Comparison of ENCODE assay signal across 18 cellular contexts in the genomic region with DNA sequence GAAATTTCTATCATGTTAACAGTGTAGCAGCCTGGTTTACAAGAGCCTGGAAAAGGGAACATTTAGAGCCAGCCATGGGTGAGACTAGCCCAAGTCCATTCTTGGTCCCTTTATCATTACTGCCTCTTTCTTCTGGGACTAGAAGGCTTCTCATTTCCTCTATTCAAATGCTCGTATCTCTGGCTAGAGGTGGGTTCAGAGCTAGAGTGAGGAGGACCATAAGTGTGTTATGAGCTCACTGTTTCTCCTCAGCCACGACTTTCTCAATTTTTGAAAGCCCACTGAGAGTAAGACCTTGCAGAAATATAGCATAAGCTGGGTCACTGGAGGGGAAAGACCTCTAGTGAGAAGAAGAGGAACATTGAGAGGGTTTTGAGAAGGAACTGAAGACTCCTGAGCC.
DNase-seq lines count a peak whose midpoint lies in the region; ATAC-seq and TF ChIP-seq lines count a peak whose summit lies in the region.
"Had no signal": no experiment of that assay in that cellular context is flagged by ENCODE, and none has a peak within 500 bp of the region (broad histone marks: within the 10 kb centered on the region; RNA-seq: fewer than 3 reads in every experiment).

No MANE protein-coding gene starts in this region.

- no peak overlapping the region for H3K4me3 Mint-ChIP-seq in endodermal cell
- H3K4me3 Mint-ChIP-seq in neural crest cell: peak overlapping the region; percentile 9
- no peak overlapping the region for H3K4me3 Mint-ChIP-seq in activated CD4-positive, alpha-beta T cell treated with anti-CD3 and anti-CD28 coated beads, Interleukin-2, amount 10 ng/mL, durations not matched to agents 24 days and 14 days
- H3K4me3 Mint-ChIP-seq: B cell; CD4-positive, CD25-positive, alpha-beta regulatory T cell; CD8-positive, alpha-beta memory T cell had no signal

- H3K36me3 ChIP-seq in HUES64 (ENCODE audit: insufficient read depth, low read length): no peaks in the 10 kb centered on the region
- no peaks in the 10 kb centered on the region for H3K36me3 ChIP-seq in endodermal cell (ENCODE audit: control insufficient read depth, insufficient read depth, low read length)
- H3K36me3 ChIP-seq: BLaER1 treated with 17β-estradiol and CSF1 and Interleukin-3, amounts not matched to agents 10 nM and 100 nM; HAP-1 had no signal

- no peak overlapping the region for H3K9ac ChIP-seq in HUES64 (ENCODE audit: low read depth, low read length)
- no peak overlapping the region for H3K9ac ChIP-seq in endodermal cell (ENCODE audit: extremely low read depth, low read length, poor library complexity, severe bottlenecking)
- H3K9ac ChIP-seq: BLaER1 treated with 17β-estradiol and CSF1 and Interleukin-3, amounts not matched to agents 10 nM and 100 nM; GM23248 had no signal

- H3K9me3 Mint-ChIP-seq in endodermal cell: no peaks in the 10 kb centered on the region
- no peaks in the 10 kb centered on the region for H3K9me3 Mint-ChIP-seq in neural crest cell
- no peaks in the 10 kb centered on the region for H3K9me3 Mint-ChIP-seq in activated CD4-positive, alpha-beta T cell treated with anti-CD3 and anti-CD28 coated beads, Interleukin-2, amount 10 ng/mL, durations not matched to agents 24 days and 14 days
- H3K9me3 Mint-ChIP-seq: CD4-positive, CD25-positive, alpha-beta regulatory T cell; CD8-positive, alpha-beta memory T cell had no signal

- no peak for ATAC-seq in sciatic nerve
- ATAC-seq: GM12878 had no signal

- WGBS in HUES64: 88% methylated on average over 2 of the region's 2 CpGs
- WGBS in endodermal cell (ENCODE audit: insufficient coverage in 1 of 2, insufficient read length in 1 of 2), 2 experiments: 88 to 91% methylated on average over 1 to 2 of the region's 2 CpGs

- H3K27ac Mint-ChIP-seq in endodermal cell (no peak overlapping the region), neural crest cell (ENCODE audit: unreplicated experiment) (peak overlapping the region; percentile 86)
- H3K27ac Mint-ChIP-seq in activated CD4-positive, alpha-beta T cell treated with anti-CD3 and anti-CD28 coated beads, Interleukin-2, amount 10 ng/mL, durations not matched to agents 24 days and 14 days: no peak overlapping the region
- H3K27ac Mint-ChIP-seq: B cell; CD4-positive, CD25-positive, alpha-beta regulatory T cell; CD8-positive, alpha-beta memory T cell had no signal

- H3K4me1 ChIP-seq in HUES64 (ENCODE audit: insufficient read depth, low read length): peaks cover 19% of the 10 kb centered on the region
- H3K4me1 ChIP-seq in endodermal cell (ENCODE audit: control insufficient read depth, insufficient read depth, low read length): no peaks in the 10 kb centered on the region

- H3K36me3 Mint-ChIP-seq in endodermal cell (ENCODE audit: low read depth): no peaks in the 10 kb centered on the region
- peaks cover 10% of the 10 kb centered on the region for H3K36me3 Mint-ChIP-seq in neural crest cell (ENCODE audit: low read depth)
- no peaks in the 10 kb centered on the region for H3K36me3 Mint-ChIP-seq in activated CD4-positive, alpha-beta T cell treated with anti-CD3 and anti-CD28 coated beads, Interleukin-2, amount 10 ng/mL, durations not matched to agents 24 days and 14 days (ENCODE audit: low read depth)
- H3K36me3 Mint-ChIP-seq: CD4-positive, CD25-positive, alpha-beta regulatory T cell; CD8-positive, alpha-beta memory T cell had no signal

- DNase-seq in endodermal cell: no peak
- no peak for DNase-seq in neural crest cell (ENCODE audit: low read depth, low spot score)
- DNase-seq in sciatic nerve (ENCODE audit: low spot score): no peak
- DNase-seq in activated CD4-positive, alpha-beta T cell treated with anti-CD3 and anti-CD28 coated beads, Interleukin-2, amount 10 ng/mL, durations not matched to agents 24 days and 14 days: no peak
- DNase-seq in inferior parietal cortex (ENCODE audit: extremely low spot score): no peak
- DNase-seq: CD4-positive, CD25-positive, alpha-beta regulatory T cell; CD8-positive, alpha-beta memory T cell; COR-L47; DMS 273 treated with DMSO at 0.1 percent for 48 hours; DMS53; DND-41; EL; GM23248 had no signal

- TF ChIP-seq CTCF in endodermal cell (conservative IDR thresholded peaks at IDR 0.05) (no peak), neural crest cell (conservative IDR thresholded peaks at IDR 0.05) (no peak)

- peaks cover 14% of the 10 kb centered on the region for H3K4me1 Mint-ChIP-seq in endodermal cell
- peaks cover 67% of the 10 kb centered on the region for H3K4me1 Mint-ChIP-seq in neural crest cell
- H3K4me1 Mint-ChIP-seq in activated CD4-positive, alpha-beta T cell treated with anti-CD3 and anti-CD28 coated beads, Interleukin-2, amount 10 ng/mL, durations not matched to agents 24 days and 14 days: no peaks in the 10 kb centered on the region
- H3K4me1 Mint-ChIP-seq: B cell; CD4-positive, CD25-positive, alpha-beta regulatory T cell; CD8-positive, alpha-beta memory T cell had no signal

- H3K27me3 Mint-ChIP-seq in endodermal cell (ENCODE audit: insufficient read depth): peaks cover 2% of the 10 kb centered on the region
- H3K27me3 Mint-ChIP-seq in neural crest cell (ENCODE audit: low read depth): no peaks in the 10 kb centered on the region
- H3K27me3 Mint-ChIP-seq in activated CD4-positive, alpha-beta T cell treated with anti-CD3 and anti-CD28 coated beads, Interleukin-2, amount 10 ng/mL, durations not matched to agents 24 days and 14 days: peaks cover 60% of the 10 kb centered on the region
- H3K27me3 Mint-ChIP-seq: B cell had no signal

- intact Hi-C loops in sciatic nerve (cut with DNase I): no loop called here
- intact Hi-C loops in activated CD4-positive, alpha-beta T cell treated with anti-CD3 and anti-CD28 coated beads, Interleukin-2, amount 10 ng/mL, durations not matched to agents 24 days and 14 days (cut with micrococcal nuclease): no loop called here

- H3K4me3 ChIP-seq in HUES64 (ENCODE audit: low read length): no peak overlapping the region
- H3K4me3 ChIP-seq in endodermal cell (ENCODE audit: low read length): no peak overlapping the region
- H3K4me3 ChIP-seq: BLaER1 treated with 17β-estradiol and CSF1 and Interleukin-3, amounts not matched to agents 10 nM and 100 nM; GM12878; GM23248; HAP-1 had no signal

- H3K27me3 ChIP-seq in HUES64 (ENCODE audit: insufficient read depth, low read length): no peaks in the 10 kb centered on the region
- no peaks in the 10 kb centered on the region for H3K27me3 ChIP-seq in endodermal cell (ENCODE audit: control insufficient read depth, insufficient read depth, low read length, poor library complexity, severe bottlenecking)
- H3K27me3 ChIP-seq: BLaER1 treated with 17β-estradiol and CSF1 and Interleukin-3, amounts not matched to agents 10 nM and 100 nM had no signal

- 0 out of 2 replicates have a peak overlapping the region, but pooled peaks have one; percentile 24 for H3K27ac ChIP-seq in HUES64 (ENCODE audit: low read depth, low read length)
- H3K27ac ChIP-seq in endodermal cell (ENCODE audit: low read depth, low read length): peak overlapping the region; percentile 95
- H3K27ac ChIP-seq: BLaER1 treated with 17β-estradiol and CSF1 and Interleukin-3, amounts not matched to agents 10 nM and 100 nM; GM23248 had no signal

- H3K9me3 ChIP-seq in HUES64 (ENCODE audit: insufficient read depth, low read depth, low read length) (no peaks in the 10 kb centered on the region), endodermal cell (ENCODE audit: control insufficient read depth, low read length) (no peaks in the 10 kb centered on the region)
- H3K9me3 ChIP-seq: BLaER1 treated with 17β-estradiol and CSF1 and Interleukin-3, amounts not matched to agents 10 nM and 100 nM; HAP-1 had no signal
